Comparison of ENCODE assay signal across 7 cellular contexts in genomic region chr12:39619316-39619659, GRCh38. TPM values are rescaled to one million over a fixed set of nuclear protein-coding genes. Genes with fewer than 3 reads are reported as not detected.
A peak's percentile ranks its signal among the peaks of the same experiment; 100 is the strongest.
DNase-seq lines count a peak whose midpoint lies in the region; ATAC-seq lines count a peak whose summit lies in the region.

No MANE protein-coding gene starts in this region.

- ATAC-seq in GM18868 (IDR thresholded peaks at IDR 0.05; ENCODE audit: unreplicated experiment) = peak; percentile 14
- peak; percentile 13 for ATAC-seq in HG02588 (IDR thresholded peaks at IDR 0.05; ENCODE audit: unreplicated experiment)

- H3K9me3 ChIP-seq in mononuclear cell (ENCODE audit: low read depth, low read length) = no peaks in the 10 kb centered on the region

- peaks cover 31% of the 10 kb centered on the region for H3K4me1 ChIP-seq in mononuclear cell (ENCODE audit: insufficient read depth, low read length)

- DNase-seq in NCI-H345 (lab: John Stamatoyannopoulos, UW) = peak; percentile 80
- peak; percentile 91 for DNase-seq in cerebellar cortex (ENCODE audit: low spot score)
- DNase-seq in CD1c-positive myeloid dendritic cell (ENCODE audit: extremely low spot score) = no peak
- no peak for DNase-seq in HK-2 (ENCODE audit: unreplicated experiment)

- H3K27me3 ChIP-seq in mononuclear cell (ENCODE audit: insufficient read depth, low read length) = no peaks in the 10 kb centered on the region

- peak overlapping the region; percentile 53 for H3K4me3 ChIP-seq in mononuclear cell (ENCODE audit: low read length)

RNA-seq across cellular contexts. Expression of gene ABCD2, which starts 0.3 kb away (rescaled TPM):
- total RNA-seq in mononuclear cell = 4.8 TPM

Comparison
In these comparisons a context has a peak if more than half of its experiments do, and no peak if none do; other contexts are left out.
1. DNase-seq: peak in NCI-H345 (single experiment) and cerebellar cortex (single experiment); none in CD1c-positive myeloid dendritic cell (single experiment) and HK-2 (single experiment).